Comparison of ENCODE assay signal across 14 cellular contexts in genomic region chr6:33846226-33846625, GRCh38. TPM values are rescaled to one million over a fixed set of nuclear protein-coding genes. Genes with fewer than 3 reads are reported as not detected.
DNase-seq lines count a peak whose midpoint lies in the region; ATAC-seq and TF ChIP-seq lines count a peak whose summit lies in the region.
"Had no signal": no experiment of that assay in that cellular context is flagged by ENCODE, and none has a peak within 500 bp of the region (broad histone marks: within the 10 kb centered on the region; RNA-seq: fewer than 3 reads in every experiment).

No MANE protein-coding gene starts in this region.

- TF ChIP-seq CTCF in osteoblast (IDR thresholded peaks at IDR 0.05; ENCODE audit: extremely low read depth, low read depth, low read length) = no peak

- DNase-seq in EH (ENCODE audit: low read depth) = peak; percentile 42
- DNase-seq in LHCN-M2 (ENCODE audit: low read depth) = peak; percentile 19
- peak; percentile 53 for DNase-seq in osteoblast (ENCODE audit: insufficient read length, low spot score, missing footprints)
- no peak for DNase-seq in H7
- DNase-seq in NCI-H2029 treated with DMSO at 0.1 percent for 48 hours (lab: John Stamatoyannopoulos, UW) = no peak
- no peak for DNase-seq in NOMO-1 treated with dmso at 0.1 percent for 144 hours (lab: John Stamatoyannopoulos, UW; ENCODE audit: unreplicated experiment)
- DNase-seq: DMS153, NCI-H1048, NCI-H187, NCI-H510A, NCI-H82, SJCRH30 had no signal

- H3K36me3 Mint-ChIP-seq in activated T-helper 17 cell treated with anti-CD3 and anti-CD28 coated beads, Interleukin-2, amount 50 U/mL, for 72 hours (ENCODE audit: low read depth) = no peaks in the 10 kb centered on the region

- H3K4me1 Mint-ChIP-seq in activated T-helper 17 cell treated with anti-CD3 and anti-CD28 coated beads, Interleukin-2, amount 50 U/mL, for 72 hours = no peaks in the 10 kb centered on the region

- H3K27me3 ChIP-seq in osteoblast (ENCODE audit: insufficient read depth, low read length) = no peaks in the 10 kb centered on the region
- no peaks in the 10 kb centered on the region for H3K27me3 ChIP-seq in H7 (ENCODE audit: control insufficient read depth, insufficient read depth, low read length)

- H3K27ac ChIP-seq in osteoblast (ENCODE audit: low read depth, low read length) = no peak overlapping the region
- H3K27ac ChIP-seq: BLaER1 treated with 17β-estradiol and CSF1 and Interleukin-3, amounts not matched to agents 10 nM and 100 nM; SJCRH30 had no signal

- no peak overlapping the region for H3K27ac Mint-ChIP-seq in activated T-helper 17 cell treated with anti-CD3 and anti-CD28 coated beads, Interleukin-2, amount 50 U/mL, for 72 hours

- H3K4me1 ChIP-seq in osteoblast (ENCODE audit: insufficient read depth, low read length) = no peaks in the 10 kb centered on the region

- H3K4me3 Mint-ChIP-seq in activated T-helper 17 cell treated with anti-CD3 and anti-CD28 coated beads, Interleukin-2, amount 50 U/mL, for 72 hours = no peak overlapping the region

- H3K27me3 Mint-ChIP-seq in activated T-helper 17 cell treated with anti-CD3 and anti-CD28 coated beads, Interleukin-2, amount 50 U/mL, for 72 hours = peaks cover 5% of the 10 kb centered on the region

- peak; percentile 29 for ATAC-seq in activated T-helper 17 cell treated with anti-CD3 and anti-CD28 coated beads, Interleukin-2, amount 50 U/mL, for 72 hours (replicated peaks)

- H3K4me2 ChIP-seq in osteoblast (ENCODE audit: insufficient read depth, low read length) = no peak overlapping the region

- no peaks in the 10 kb centered on the region for H3K9me3 Mint-ChIP-seq in activated T-helper 17 cell treated with anti-CD3 and anti-CD28 coated beads, Interleukin-2, amount 50 U/mL, for 72 hours

- H3K4me3 ChIP-seq in osteoblast (ENCODE audit: insufficient read depth, low read length) (no peak overlapping the region), H7 (ENCODE audit: insufficient read depth, low read depth, low read length) (no peak overlapping the region)
- H3K4me3 ChIP-seq: BLaER1 treated with 17β-estradiol and CSF1 and Interleukin-3, amounts not matched to agents 10 nM and 100 nM; SJCRH30 had no signal

- H2AFZ ChIP-seq in osteoblast (ENCODE audit: low read length) = no peak overlapping the region

- no peaks in the 10 kb centered on the region for H3K9me3 ChIP-seq in osteoblast (ENCODE audit: low read depth, low read length)
- H3K9me3 ChIP-seq: BLaER1 treated with 17β-estradiol and CSF1 and Interleukin-3, amounts not matched to agents 10 nM and 100 nM; SJCRH30 had no signal

- no peaks in the 10 kb centered on the region for H4K20me1 ChIP-seq in osteoblast (ENCODE audit: insufficient read depth, low read length)

- no peaks in the 10 kb centered on the region for H3K36me3 ChIP-seq in osteoblast (ENCODE audit: insufficient read depth, low read length)
- no peaks in the 10 kb centered on the region for H3K36me3 ChIP-seq in H7 (replicated peaks; ENCODE audit: control insufficient read depth, insufficient read depth, low read length)
- H3K36me3 ChIP-seq: BLaER1 treated with 17β-estradiol and CSF1 and Interleukin-3, amounts not matched to agents 10 nM and 100 nM; SJCRH30 had no signal

- H3K79me2 ChIP-seq in osteoblast (ENCODE audit: insufficient read depth, low read length) = no peaks in the 10 kb centered on the region

RNA-seq across cellular contexts. Expression of gene MLN, which starts 42.4 kb away (rescaled TPM):
- not detected in 2 replicates for total RNA-seq in LHCN-M2 (2014; rRNA removed)
- not detected for polyA plus RNA-seq in LHCN-M2 (2012)
- total RNA-seq in activated T-helper 17 cell treated with anti-CD3 and anti-CD28 coated beads, Interleukin-2, amount 50 U/mL, for 72 hours = not detected
- total RNA-seq in osteoblast = not detected in 2 replicates
- not detected in 2 replicates for total RNA-seq in H7 (2014; rRNA removed; shearing (Covaris generic))
- total RNA-seq: SJCRH30 had no signal

RNA-seq across cellular contexts. Expression of gene LEMD2, which starts 57.3 kb away (rescaled TPM):
- total RNA-seq in LHCN-M2 (2014; rRNA removed) (52.5 and 57.8 TPM in 2 replicates), osteoblast (47.4 and 49.2 TPM in 2 replicates)
- polyA plus RNA-seq in LHCN-M2 (2012) = 37.1 TPM
- total RNA-seq in activated T-helper 17 cell treated with anti-CD3 and anti-CD28 coated beads, Interleukin-2, amount 50 U/mL, for 72 hours = 10 to 100 TPM; 51.0 to 54.3 TPM
- total RNA-seq in H7 (2014; rRNA removed; shearing (Covaris generic)) = 74.6 and 79.6 TPM in 2 replicates

Comparison
In these comparisons a context has a peak if more than half of its experiments do, and no peak if none do; other contexts are left out.
1. DNase-seq: peak in EH (single experiment), LHCN-M2 (single experiment) and osteoblast (single experiment); none in H7 (single experiment), NCI-H2029 treated with DMSO at 0.1 percent for 48 hours (single experiment) and NOMO-1 treated with dmso at 0.1 percent for 144 hours (single experiment).